Comparison of ENCODE assay signal across 1 cellular context in genomic region chr1:43991476-43992231, GRCh38.
TF ChIP-seq lines count a peak whose summit lies in the region.

Gene CCDC24 (plus strand): TSS chr1:43991599. CDS start chr1:43991879, 280 bp downstream.

TF ChIP-seq in K562, 482 proteins besides CTCF, POLR2A, EP300 and RAD21 (continued from another document and continues in another):
- TF ChIP-seq PBX2 (CRISPR knock-in tag; IDR thresholded peaks at IDR 0.05; ENCODE audit: low read depth) (no peak), PBX2 (tag; conservative IDR thresholded peaks at IDR 0.05; ENCODE audit: low read depth) (no peak), ESRRB (CRISPR knock-in tag; IDR thresholded peaks at IDR 0.05; ENCODE audit: borderline replicate concordance) (no peak), HIVEP1 (CRISPR knock-in tag; IDR thresholded peaks at IDR 0.05) (no peak), THAP12 (CRISPR knock-in tag; IDR thresholded peaks at IDR 0.05) (no peak), E2F4 (CRISPR knock-in tag; IDR thresholded peaks at IDR 0.05; ENCODE audit: low read depth) (0 out of 2 replicates have a peak, but pooled peaks have one; percentile 27), SNAPC5 (CRISPR knock-in tag; IDR thresholded peaks at IDR 0.05) (no peak), PATZ1 (CRISPR knock-in tag; IDR thresholded peaks at IDR 0.05; ENCODE audit: borderline replicate concordance) (no peak), ZBTB12 (CRISPR knock-in tag; IDR thresholded peaks at IDR 0.05) (no peak), ZNF324 (CRISPR knock-in tag; IDR thresholded peaks at IDR 0.05) (no peak), ATF7 (IDR thresholded peaks at IDR 0.05) (peak; percentile 59; the same call in 1 of the 2 replicates), OTX1 (CRISPR knock-in tag; IDR thresholded peaks at IDR 0.05) (no peak), HNRNPUL1 (IDR thresholded peaks at IDR 0.05; ENCODE audit: low read length) (no peak), E2F8 (IDR thresholded peaks at IDR 0.05; ENCODE audit: low read depth, partially characterized antibody) (no peak), AFF1 (IDR thresholded peaks at IDR 0.05; ENCODE audit: low read depth in 1 of 2, partially characterized antibody in 2 of 2) (no peak), PCBP2 (IDR thresholded peaks at IDR 0.05; ENCODE audit: low read depth, low read length, poor library complexity, severe bottlenecking) (no peak), ADNP (tag; IDR thresholded peaks at IDR 0.05) (no peak), RB1 (IDR thresholded peaks at IDR 0.05; ENCODE audit: low read depth) (peak; percentile 51; the same call in 1 of the 2 replicates), PYGO2 (tag; IDR thresholded peaks at IDR 0.05) (no peak), RFX5 (IDR thresholded peaks at IDR 0.05; ENCODE audit: low read depth, low read length) (no peak), ID3 (CRISPR knock-in tag; IDR thresholded peaks at IDR 0.05) (no peak), ID3 (tag; IDR thresholded peaks at IDR 0.05) (no peak), MLX (CRISPR knock-in tag; conservative IDR thresholded peaks at IDR 0.05) (0 out of 4 replicates have a peak, but pooled peaks of 1 of the 2 experiments have one; percentile 12), TFE3 (CRISPR knock-in tag; IDR thresholded peaks at IDR 0.05) (no peak), CHCHD3 (CRISPR knock-in tag; IDR thresholded peaks at IDR 0.05) (no peak), HDAC6 (IDR thresholded peaks at IDR 0.05; ENCODE audit: low read depth, low read length) (no peak), SAP30 (IDR thresholded peaks at IDR 0.05; ENCODE audit: borderline replicate concordance, insufficient read depth, low read depth, low read length, poor library complexity, severe bottlenecking) (peak; percentile 82), RFX1 (IDR thresholded peaks at IDR 0.05) (peak; percentile 91), CSDE1 (IDR thresholded peaks at IDR 0.05) (no peak; a peak in 1 of 4 replicates)
